Comparison of ENCODE assay signal across 19 cellular contexts in genomic region chr1:160605792-160606520, GRCh38. TPM values are rescaled to one million over a fixed set of nuclear protein-coding genes. Genes with fewer than 3 reads are reported as not detected.
DNase-seq lines count a peak whose midpoint lies in the region; ATAC-seq, FAIRE-seq and TF ChIP-seq lines count a peak whose summit lies in the region.
"Had no signal": no experiment of that assay in that cellular context is flagged by ENCODE, and none has a peak within 500 bp of the region (broad histone marks: within the 10 kb centered on the region; RNA-seq: fewer than 3 reads in every experiment).

No MANE protein-coding gene starts in this region.

- no peak overlapping the region for H3K4me3 ChIP-seq in astrocyte (ENCODE audit: insufficient read depth, low read depth, low read length)
- H3K4me3 ChIP-seq in retinal pigment epithelial cell (ENCODE audit: low read length), result no peak overlapping the region
- H3K4me3 ChIP-seq: tibial artery had no signal

- no peaks in the 10 kb centered on the region for H3K36me3 ChIP-seq in astrocyte (ENCODE audit: insufficient read depth, low read length)
- H3K36me3 ChIP-seq: brain microvascular endothelial cell, tibial artery had no signal

- H4K20me1 ChIP-seq in astrocyte (ENCODE audit: insufficient read depth, low read length), result no peaks in the 10 kb centered on the region

- no peaks in the 10 kb centered on the region for H3K27me3 Mint-ChIP-seq in activated T-cell treated with anti-CD3 and anti-CD28 coated beads, Interleukin-2, amount 50 U/mL, for 72 hours (ENCODE audit: low read depth)
- H3K27me3 Mint-ChIP-seq in astrocyte (ENCODE audit: low read depth, unreplicated experiment), result peaks cover 18% of the 10 kb centered on the region

- H3K9me3 Mint-ChIP-seq in activated T-cell treated with anti-CD3 and anti-CD28 coated beads, Interleukin-2, amount 50 U/mL, for 72 hours, result peaks cover 12 to 15% of the 10 kb centered on the region in 2 donors
- peaks cover 9% of the 10 kb centered on the region for H3K9me3 Mint-ChIP-seq in astrocyte (ENCODE audit: unreplicated experiment)

- H3K79me2 ChIP-seq in astrocyte (ENCODE audit: insufficient read depth, low read length), result no peaks in the 10 kb centered on the region
- H3K79me2 ChIP-seq: parathyroid adenoma had no signal

- no peak for ATAC-seq in activated T-cell treated with anti-CD3 and anti-CD28 coated beads, Interleukin-2, amount 50 U/mL, for 72 hours (replicated peaks in 1 of 2)

- H3K27me3 ChIP-seq in astrocyte (ENCODE audit: insufficient read depth, low read length), result peaks cover 18% of the 10 kb centered on the region

- H3K36me3 Mint-ChIP-seq in activated T-cell treated with anti-CD3 and anti-CD28 coated beads, Interleukin-2, amount 50 U/mL, for 72 hours (ENCODE audit: insufficient read depth in 2 of 2), result peaks cover 26 to 37% of the 10 kb centered on the region in 2 donors
- no peaks in the 10 kb centered on the region for H3K36me3 Mint-ChIP-seq in astrocyte (ENCODE audit: low read depth, unreplicated experiment)

- H3K27ac Mint-ChIP-seq in activated T-cell treated with anti-CD3 and anti-CD28 coated beads, Interleukin-2, amount 50 U/mL, for 72 hours, result peak overlapping the region; percentile 56
- H3K27ac Mint-ChIP-seq in astrocyte (ENCODE audit: unreplicated experiment), result peak overlapping the region; percentile 16

- H3K9ac ChIP-seq in astrocyte (ENCODE audit: low read length), result no peak overlapping the region
- H3K9ac ChIP-seq: parathyroid adenoma had no signal

- no peak overlapping the region for H2AFZ ChIP-seq in astrocyte (ENCODE audit: low read depth, low read length)
- H2AFZ ChIP-seq: parathyroid adenoma had no signal

- H3K4me2 ChIP-seq in astrocyte (ENCODE audit: low read length), result no peak overlapping the region

- no peak for FAIRE-seq in astrocyte (lab: Jason Lieb, UNC)
- FAIRE-seq: D721Med had no signal

- H3K9me3 ChIP-seq in astrocyte (ENCODE audit: insufficient read depth, low read depth, low read length), result no peaks in the 10 kb centered on the region

- no peaks in the 10 kb centered on the region for H3K4me1 ChIP-seq in astrocyte (ENCODE audit: insufficient read depth, low read length)
- H3K4me1 ChIP-seq: parathyroid adenoma, tibial artery had no signal

- no peak for TF ChIP-seq CTCF in astrocyte (IDR thresholded peaks at IDR 0.05; ENCODE audit: insufficient read depth, low read depth, low read length)
- peak; percentile 7 for TF ChIP-seq CTCF in retinal pigment epithelial cell (conservative IDR thresholded peaks at IDR 0.05; ENCODE audit: low read depth, low read length)

- peak overlapping the region; percentile 3 to 65 for H3K4me3 Mint-ChIP-seq in activated T-cell treated with anti-CD3 and anti-CD28 coated beads, Interleukin-2, amount 50 U/mL, for 72 hours
- no peak overlapping the region for H3K4me3 Mint-ChIP-seq in astrocyte (ENCODE audit: unreplicated experiment)

- no peak for DNase-seq in activated T-cell treated with anti-CD3 and anti-CD28 coated beads, Interleukin-2, amount 50 U/mL, for 72 hours
- no peak for DNase-seq in activated T-cell treated with anti-CD3 and anti-CD28 coated beads, Interleukin-2, amount 50 U/mL, for 1 hour
- DNase-seq in NAMALWA (ENCODE audit: low spot score) (peak; percentile 42), astrocyte (ENCODE audit: low read depth) (no peak), retinal pigment epithelial cell (ENCODE audit: low read depth) (peak; percentile 12), AG20443 (ENCODE audit: low spot score) (no peak), NCI-H2227 treated with DMSO at 0.1 percent for 48 hours (lab: John Stamatoyannopoulos, UW) (no peak), HuH-7 (ENCODE audit: low spot score) (no peak)
- DNase-seq: ACHN; activated T-cell treated with anti-CD3 and anti-CD28 coated beads, Interleukin-2, amount 50 U/mL, for 4 hours; brain microvascular endothelial cell; effector CD8-positive, alpha-beta T cell; foreskin fibroblast; NCI-H2081 treated with DMSO at 0.1 percent for 48 hours; SIG-M5; tibial artery had no signal

- H3K27ac ChIP-seq in astrocyte (ENCODE audit: low read depth, low read length), result no peak overlapping the region
- H3K27ac ChIP-seq: brain microvascular endothelial cell, HL-60, parathyroid adenoma, tibial artery had no signal

- H3K4me1 Mint-ChIP-seq in activated T-cell treated with anti-CD3 and anti-CD28 coated beads, Interleukin-2, amount 50 U/mL, for 72 hours (ENCODE audit: low read depth), result peaks cover 53% of the 10 kb centered on the region
- peaks cover 9% of the 10 kb centered on the region for H3K4me1 Mint-ChIP-seq in astrocyte (ENCODE audit: low read depth, unreplicated experiment)

RNA-seq across cellular contexts. Expression of gene CD84, which starts 26.7 kb away (rescaled TPM):
- 10 to 100 TPM; 10.2 to 16.0 TPM for total RNA-seq in activated T-cell treated with anti-CD3 and anti-CD28 coated beads, Interleukin-2, amount 50 U/mL, for 72 hours
- total RNA-seq in astrocyte, result not detected in 2 replicates

RNA-seq across cellular contexts. Expression of gene SLAMF1, which starts 40.9 kb away (rescaled TPM):
- total RNA-seq in activated T-cell treated with anti-CD3 and anti-CD28 coated beads, Interleukin-2, amount 50 U/mL, for 72 hours, result 100 to 1,000 TPM in 1 of 2 donors, 10 to 100 TPM in 1; 81.4 to 134 TPM
- not detected in 2 replicates for total RNA-seq in astrocyte

Comparison
In these comparisons a context has a peak if more than half of its experiments do, and no peak if none do; other contexts are left out.
1. DNase-seq: peak in NAMALWA (single experiment) and retinal pigment epithelial cell (single experiment); none in activated T-cell treated with anti-CD3 and anti-CD28 coated beads, Interleukin-2, amount 50 U/mL, for 72 hours (0 of 2), activated T-cell treated with anti-CD3 and anti-CD28 coated beads, Interleukin-2, amount 50 U/mL, for 1 hour (single experiment), astrocyte (single experiment), AG20443 (single experiment), NCI-H2227 treated with DMSO at 0.1 percent for 48 hours (single experiment) and HuH-7 (single experiment).
2. RNA of gene CD84, which starts 26.7 kb away (total RNA-seq): 10.2 to 16.0 TPM in activated T-cell treated with anti-CD3 and anti-CD28 coated beads, Interleukin-2, amount 50 U/mL, for 72 hours; not detected in astrocyte; every median in the first group is over 10 times any median in the second.
3. RNA of gene SLAMF1, which starts 40.9 kb away (total RNA-seq): 81.4 to 134 TPM in activated T-cell treated with anti-CD3 and anti-CD28 coated beads, Interleukin-2, amount 50 U/mL, for 72 hours; not detected in astrocyte; every median in the first group is over 10 times any median in the second.